In genomic region chr22:46815896-46816721, GRCh38 we compare ENCODE assay signal across 8 cellular contexts. TPM values are rescaled to one million over a fixed set of nuclear protein-coding genes. Genes with fewer than 3 reads are reported as not detected.
DNase-seq lines count a peak whose midpoint lies in the region; ATAC-seq and TF ChIP-seq lines count a peak whose summit lies in the region.

No MANE protein-coding gene starts in this region.

- H3K4me3 ChIP-seq in H7 (ENCODE audit: insufficient read depth, low read depth, low read length) (no peak overlapping the region), SK-N-SH (ENCODE audit: low read depth in 2 of 2, low read length in 1 of 2) (no peak overlapping the region)

- no peak for TF ChIP-seq EP300 in SK-N-SH (IDR thresholded peaks at IDR 0.05; ENCODE audit: borderline replicate concordance in 1 of 2, low read depth in 1 of 2, low read length in 1 of 2)

- H3K27ac ChIP-seq in SK-N-SH (ENCODE audit: low read depth in 2 of 2, low read length in 1 of 2): no peak overlapping the region

- H3K4me2 ChIP-seq in SK-N-SH: no peak overlapping the region

- H3K27me3 ChIP-seq in H7 (ENCODE audit: control insufficient read depth, insufficient read depth, low read length) (no peaks in the 10 kb centered on the region), SK-N-SH (ENCODE audit: insufficient read depth) (no peaks in the 10 kb centered on the region)

- TF ChIP-seq RAD21 in SK-N-SH (IDR thresholded peaks at IDR 0.05; ENCODE audit: low read length): no peak

- H3K4me3 Mint-ChIP-seq in stimulated activated effector memory CD8-positive, alpha-beta T cell treated with anti-CD3 and anti-CD28 coated beads, Interleukin-12 subunit alpha, Interleukin-12 subunit beta, amount 100 ng/mL, for 72 hours: no peak overlapping the region

- peak; percentile 36 for ATAC-seq in stimulated activated effector memory CD8-positive, alpha-beta T cell treated with anti-CD3 and anti-CD28 coated beads, Interleukin-12 subunit alpha, Interleukin-12 subunit beta, amount 100 ng/mL, for 72 hours
- ATAC-seq in GM21390 (IDR thresholded peaks at IDR 0.05; ENCODE audit: unreplicated experiment): no peak
- no peak for ATAC-seq in HG03460 (IDR thresholded peaks at IDR 0.05; ENCODE audit: unreplicated experiment)
- no peak for ATAC-seq in GM21619 (IDR thresholded peaks at IDR 0.05; ENCODE audit: unreplicated experiment)

- WGBS in SK-N-SH (ENCODE audit: low lambda C conversion rate): 80% methylated on average over 10 of the region's 15 CpGs

- POLR2A ChIA-PET in SK-N-SH (lab: Yijun Ruan, JAX): no interaction called here

- H3K79me2 ChIP-seq in SK-N-SH (ENCODE audit: insufficient read depth): peaks cover 56% of the 10 kb centered on the region

- peak overlapping the region; percentile 10 for H3K27ac Mint-ChIP-seq in stimulated activated effector memory CD8-positive, alpha-beta T cell treated with anti-CD3 and anti-CD28 coated beads, Interleukin-12 subunit alpha, Interleukin-12 subunit beta, amount 100 ng/mL, for 72 hours

- DNase-seq in H7 (peak; percentile 59), SK-N-SH (no peak), foreskin melanocyte (peak; percentile 87)
- no peak for DNase-seq in stimulated activated effector memory CD8-positive, alpha-beta T cell treated with anti-CD3 and anti-CD28 coated beads, Interleukin-12 subunit alpha, Interleukin-12 subunit beta, amount 100 ng/mL, for 72 hours (ENCODE audit: low spot score in 2 of 2)
- DNase-seq in stimulated activated CD4-positive, alpha-beta T cell treated with anti-CD3 and anti-CD28 coated beads, Interleukin-4, amount 100 ng/mL, for 24 hours: no peak

- H3K36me3 ChIP-seq in H7 (replicated peaks; ENCODE audit: control insufficient read depth, insufficient read depth, low read length) (no peaks in the 10 kb centered on the region), SK-N-SH (replicated peaks in 1 of 2; ENCODE audit: control insufficient read depth in 1 of 2, insufficient read depth in 2 of 2, low read length in 1 of 2) (no peaks in the 10 kb centered on the region)

- CTCF ChIA-PET in SK-N-SH (lab: Yijun Ruan, JAX): interaction anchor here (2.0 to 2.2 kb wide), 2 partner anchors 12 to 17 kb away, joined by 8 to 10 read pairs; no protein-coding TSS in a partner anchor

- peaks cover 68% of the 10 kb centered on the region for H3K4me1 Mint-ChIP-seq in stimulated activated effector memory CD8-positive, alpha-beta T cell treated with anti-CD3 and anti-CD28 coated beads, Interleukin-12 subunit alpha, Interleukin-12 subunit beta, amount 100 ng/mL, for 72 hours

- H3K9me2 ChIP-seq in SK-N-SH: no peaks in the 10 kb centered on the region

- TF ChIP-seq CTCF in SK-N-SH (IDR thresholded peaks at IDR 0.05): no peak

- peaks cover 47% of the 10 kb centered on the region for H3K36me3 Mint-ChIP-seq in stimulated activated effector memory CD8-positive, alpha-beta T cell treated with anti-CD3 and anti-CD28 coated beads, Interleukin-12 subunit alpha, Interleukin-12 subunit beta, amount 100 ng/mL, for 72 hours

- no peak overlapping the region for H3K9ac ChIP-seq in SK-N-SH

- H3K9me3 Mint-ChIP-seq in stimulated activated effector memory CD8-positive, alpha-beta T cell treated with anti-CD3 and anti-CD28 coated beads, Interleukin-12 subunit alpha, Interleukin-12 subunit beta, amount 100 ng/mL, for 72 hours: peaks cover 3% of the 10 kb centered on the region

- no peaks in the 10 kb centered on the region for H3F3A ChIP-seq in SK-N-SH (replicated peaks; ENCODE audit: insufficient read depth)

- H2AFZ ChIP-seq in SK-N-SH (ENCODE audit: low read depth): no peak overlapping the region

- peaks cover 14% of the 10 kb centered on the region for H4K20me1 ChIP-seq in SK-N-SH (ENCODE audit: insufficient read depth)

- peaks cover 0 to 12% of the 10 kb centered on the region in 2 experiments; a peak in 2 of 4 replicates for H3K4me1 ChIP-seq in SK-N-SH (ENCODE audit: control insufficient read depth in 1 of 2, insufficient read depth in 2 of 2, low read depth in 1 of 2, low read length in 1 of 2)

- H3K9me3 ChIP-seq in SK-N-SH: no peaks in the 10 kb centered on the region

TF ChIP-seq in SK-N-SH, 30 proteins besides CTCF, POLR2A, EP300 and RAD21:
- no peak for TF ChIP-seq RFX5 (IDR thresholded peaks at IDR 0.05; ENCODE audit: low read length)
- peak; percentile 78 for TF ChIP-seq MAX (IDR thresholded peaks at IDR 0.05; ENCODE audit: low read depth)
- TF ChIP-seq FOXJ3 (CRISPR knock-in tag; IDR thresholded peaks at IDR 0.05): no peak
- peak; percentile 52; the same call in 1 of the 2 replicates for TF ChIP-seq FOSL2 (IDR thresholded peaks at IDR 0.05; ENCODE audit: borderline replicate concordance, low read depth)
- TF ChIP-seq MXI1 (IDR thresholded peaks at IDR 0.05; ENCODE audit: low read depth, low read length): no peak
- peak; percentile 54; the same call in 1 of the 2 replicates for TF ChIP-seq USF1 (IDR thresholded peaks at IDR 0.05; ENCODE audit: borderline replicate concordance, low read depth)
- TF ChIP-seq POLR2AphosphoS5 (IDR thresholded peaks at IDR 0.05; ENCODE audit: low read depth, low read length): no peak
- TF ChIP-seq SMC3 (IDR thresholded peaks at IDR 0.05; ENCODE audit: low read depth, low read length): no peak

RNA-seq across cellular contexts. Expression of gene TBC1D22A, which starts 53.7 kb away (rescaled TPM):
- total RNA-seq in H7 (2014; rRNA removed; shearing (Covaris generic)): 8.2 and 9.7 TPM in 2 replicates
- 14.5 and 16.5 TPM in 2 replicates for polyA plus RNA-seq in SK-N-SH (2012; rRNA removed)
- 12.8 and 14.4 TPM in 2 replicates for polyA plus RNA-seq in SK-N-SH (2012; cell fraction: cytosol; rRNA removed)
- polyA plus RNA-seq in SK-N-SH (2012; cell fraction: nucleus; rRNA removed): 16.3 and 19.4 TPM in 2 replicates

Comparison
In these comparisons a context has a peak if more than half of its experiments do, and no peak if none do; other contexts are left out.
1. DNase-seq: peak in H7 (single experiment) and foreskin melanocyte (single experiment); none in SK-N-SH (single experiment), stimulated activated effector memory CD8-positive, alpha-beta T cell treated with anti-CD3 and anti-CD28 coated beads, Interleukin-12 subunit alpha, Interleukin-12 subunit beta, amount 100 ng/mL, for 72 hours (0 of 2) and stimulated activated CD4-positive, alpha-beta T cell treated with anti-CD3 and anti-CD28 coated beads, Interleukin-4, amount 100 ng/mL, for 24 hours (single experiment).